In the genomic region with DNA sequence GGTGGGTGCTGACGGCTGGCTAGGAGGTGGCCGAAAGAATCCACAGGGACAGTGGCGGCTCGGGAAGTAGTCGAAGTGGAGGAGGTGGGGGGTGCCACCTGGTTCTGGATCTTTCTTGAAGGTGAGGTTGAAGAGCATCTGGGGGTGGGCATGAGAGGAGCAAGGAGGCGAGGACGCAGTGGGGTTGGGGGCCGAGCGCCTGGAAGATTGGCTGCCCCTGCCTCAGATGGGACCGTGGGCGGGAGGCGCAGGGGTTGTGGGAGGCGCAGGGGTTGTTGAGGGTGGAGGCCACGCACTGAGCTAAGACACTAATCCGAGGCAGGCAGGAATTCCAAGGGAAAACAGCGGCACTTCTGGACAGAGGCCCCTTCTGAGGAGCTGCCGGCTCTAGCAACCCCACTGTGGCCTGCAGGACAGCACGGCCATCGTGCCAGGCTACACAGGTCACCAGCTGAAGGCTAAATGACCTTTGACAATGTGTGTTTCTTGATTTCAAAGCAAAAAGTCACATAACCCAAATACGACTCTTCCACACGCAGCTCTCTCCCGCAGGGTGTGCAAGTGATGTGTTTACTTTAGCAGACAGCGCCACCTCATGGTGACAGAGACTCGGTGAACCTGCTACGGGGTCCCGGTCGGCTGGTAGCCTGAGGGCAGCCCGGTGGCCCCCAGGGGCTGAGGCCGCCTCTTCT, we compare ENCODE assay signal across 9 cellular contexts. TPM values are rescaled to one million over a fixed set of nuclear protein-coding genes. Genes with fewer than 3 reads are reported as not detected.
A peak's percentile ranks its signal among the peaks of the same experiment; 100 is the strongest.
DNase-seq lines count a peak whose midpoint lies in the region; ATAC-seq and TF ChIP-seq lines count a peak whose summit lies in the region.
"Had no signal": no experiment of that assay in that cellular context is flagged by ENCODE, and none has a peak within 500 bp of the region (broad histone marks: within the 10 kb centered on the region; RNA-seq: fewer than 3 reads in every experiment).

No MANE protein-coding gene starts in this region.

- H3K27me3 ChIP-seq in heart left ventricle (no peaks in the 10 kb centered on the region), vagina (no peaks in the 10 kb centered on the region)

- intact Hi-C loops in heart left ventricle (cut with DNase I) = loop anchor here (1.0 to 10.0 kb wide), 11 partner anchors 33 to 250 kb away; partner anchors contain the start of gene NRTN (in 7 of the 10)
- intact Hi-C loops in vagina (cut with DNase I) = no loop called here

- peak overlapping the region; percentile 12 for H3K27ac Mint-ChIP-seq in activated naive CD8-positive, alpha-beta T cell treated with anti-CD3 and anti-CD28 coated beads, Interleukin-2, amount 10 ng/mL, durations not matched to agents 7 days and 5 days
- H3K27ac Mint-ChIP-seq: activated naive CD8-positive, alpha-beta T cell had no signal

- H3K4me3 ChIP-seq in heart left ventricle (no peak overlapping the region), vagina (no peak overlapping the region)

- peak; percentile 92 for ATAC-seq in activated naive CD8-positive, alpha-beta T cell treated with anti-CD3 and anti-CD28 coated beads, Interleukin-2, amount 10 ng/mL, durations not matched to agents 7 days and 5 days (ENCODE audit: low read depth)
- ATAC-seq in heart left ventricle (peak; percentile 84 to 94 (median 92)), GM18858 (IDR thresholded peaks at IDR 0.05; ENCODE audit: unreplicated experiment) (no peak)

- no peaks in the 10 kb centered on the region for H3K9me3 Mint-ChIP-seq in activated naive CD8-positive, alpha-beta T cell treated with anti-CD3 and anti-CD28 coated beads, Interleukin-2, amount 10 ng/mL, durations not matched to agents 7 days and 5 days

- peak; percentile 71 to 88 (median 78) for TF ChIP-seq CTCF in heart left ventricle (IDR thresholded peaks at IDR 0.05)
- TF ChIP-seq CTCF in vagina (IDR thresholded peaks at IDR 0.05) = peak; percentile 46 to 67 (median 50)

- H3K9me3 ChIP-seq in heart left ventricle (no peaks in the 10 kb centered on the region), vagina (no peaks in the 10 kb centered on the region)

- H3K4me3 Mint-ChIP-seq in activated naive CD8-positive, alpha-beta T cell treated with anti-CD3 and anti-CD28 coated beads, Interleukin-2, amount 10 ng/mL, durations not matched to agents 7 days and 5 days = no peak overlapping the region
- H3K4me3 Mint-ChIP-seq: activated naive CD8-positive, alpha-beta T cell had no signal

- H3K27me3 Mint-ChIP-seq in activated naive CD8-positive, alpha-beta T cell treated with anti-CD3 and anti-CD28 coated beads, Interleukin-2, amount 10 ng/mL, durations not matched to agents 7 days and 5 days = no peaks in the 10 kb centered on the region
- H3K27me3 Mint-ChIP-seq: activated naive CD8-positive, alpha-beta T cell had no signal

- WGBS in heart left ventricle, 4 donors = 48 to 50% (median 49%) methylated on average over 29 of the region's 29 CpGs

- H3K4me1 Mint-ChIP-seq in activated naive CD8-positive, alpha-beta T cell treated with anti-CD3 and anti-CD28 coated beads, Interleukin-2, amount 10 ng/mL, durations not matched to agents 7 days and 5 days = peaks cover 3% of the 10 kb centered on the region

- TF ChIP-seq POLR2A in heart left ventricle (IDR thresholded peaks at IDR 0.05) (no peak), vagina (IDR thresholded peaks at IDR 0.05) (no peak)

- POLR2A ChIA-PET in activated naive CD8-positive, alpha-beta T cell treated with anti-CD3 and anti-CD28 coated beads, Interleukin-2, amount 10 ng/mL, durations not matched to agents 7 days and 5 days (lab: Charles Lee) = interaction anchor here (0.6 to 1.8 kb wide), 5 partner anchors 20 to 1179 kb away, joined by 3 to 11 read pairs (median 4); no protein-coding TSS in a partner anchor

- peak; percentile 64 for DNase-seq in DMS53 treated with DMSO at 0.1 percent for 48 hours (lab: John Stamatoyannopoulos, UW; ENCODE audit: unreplicated experiment)
- DNase-seq in MV-4-11 (lab: John Stamatoyannopoulos, UW) = peak; percentile 78
- peak; percentile 20 for DNase-seq in SKM-1 treated with dmso at 0.1 percent for 144 hours (lab: John Stamatoyannopoulos, UW; ENCODE audit: unreplicated experiment)
- peak; percentile 71 for DNase-seq in activated naive CD8-positive, alpha-beta T cell treated with anti-CD3 and anti-CD28 coated beads, Interleukin-2, amount 10 ng/mL, durations not matched to agents 7 days and 5 days
- peak; percentile 70 to 87 (median 80) for DNase-seq in heart left ventricle
- peak; percentile 62 for DNase-seq in pulmonary artery endothelial cell (ENCODE audit: low read depth, low spot score)
- DNase-seq in vagina (ENCODE audit: extremely low spot score in 2 of 2) = no peak

- H3K27ac ChIP-seq in heart left ventricle = peak overlapping the region in 1 of 12 donors; percentile 17
- H3K27ac ChIP-seq in vagina = no peak overlapping the region

- no peaks in the 10 kb centered on the region for H3K36me3 Mint-ChIP-seq in activated naive CD8-positive, alpha-beta T cell treated with anti-CD3 and anti-CD28 coated beads, Interleukin-2, amount 10 ng/mL, durations not matched to agents 7 days and 5 days
- H3K36me3 Mint-ChIP-seq: activated naive CD8-positive, alpha-beta T cell had no signal

- H3K4me1 ChIP-seq in heart left ventricle = peaks cover 0 to 14% (median 3%) of the 10 kb centered on the region in 12 donors
- peaks cover 6% of the 10 kb centered on the region for H3K4me1 ChIP-seq in vagina

- H3K36me3 ChIP-seq in heart left ventricle = peaks cover 0 to 18% (median 0%) of the 10 kb centered on the region in 9 donors
- H3K36me3 ChIP-seq in vagina = peaks cover 0 to 4% of the 10 kb centered on the region in 2 donors

RNA-seq across cellular contexts. Expression of gene RANBP3, which starts 44.1 kb away (rescaled TPM):
- 100 to 1,000 TPM; 104 to 108 TPM for total RNA-seq in activated naive CD8-positive, alpha-beta T cell treated with anti-CD3 and anti-CD28 coated beads, Interleukin-2, amount 10 ng/mL, durations not matched to agents 7 days and 5 days
- total RNA-seq in heart left ventricle (10 to 100 TPM; 48.9 to 80.7 (median 58.0) TPM), pulmonary artery endothelial cell (36.4 and 42.4 TPM in 2 replicates), vagina (110 TPM)
- 10 to 100 TPM; 29.4 to 59.7 TPM for polyA plus RNA-seq in heart left ventricle

Comparison
In these comparisons a context has a peak if more than half of its experiments do, and no peak if none do; other contexts are left out.
1. DNase-seq: peak in DMS53 treated with DMSO at 0.1 percent for 48 hours (single experiment), MV-4-11 (single experiment), SKM-1 treated with dmso at 0.1 percent for 144 hours (single experiment), activated naive CD8-positive, alpha-beta T cell treated with anti-CD3 and anti-CD28 coated beads, Interleukin-2, amount 10 ng/mL, durations not matched to agents 7 days and 5 days (single experiment), heart left ventricle (5 of 5) and pulmonary artery endothelial cell (single experiment); none in vagina (0 of 2).